Comparison of ENCODE assay signal across 1 cellular context in the genomic region with DNA sequence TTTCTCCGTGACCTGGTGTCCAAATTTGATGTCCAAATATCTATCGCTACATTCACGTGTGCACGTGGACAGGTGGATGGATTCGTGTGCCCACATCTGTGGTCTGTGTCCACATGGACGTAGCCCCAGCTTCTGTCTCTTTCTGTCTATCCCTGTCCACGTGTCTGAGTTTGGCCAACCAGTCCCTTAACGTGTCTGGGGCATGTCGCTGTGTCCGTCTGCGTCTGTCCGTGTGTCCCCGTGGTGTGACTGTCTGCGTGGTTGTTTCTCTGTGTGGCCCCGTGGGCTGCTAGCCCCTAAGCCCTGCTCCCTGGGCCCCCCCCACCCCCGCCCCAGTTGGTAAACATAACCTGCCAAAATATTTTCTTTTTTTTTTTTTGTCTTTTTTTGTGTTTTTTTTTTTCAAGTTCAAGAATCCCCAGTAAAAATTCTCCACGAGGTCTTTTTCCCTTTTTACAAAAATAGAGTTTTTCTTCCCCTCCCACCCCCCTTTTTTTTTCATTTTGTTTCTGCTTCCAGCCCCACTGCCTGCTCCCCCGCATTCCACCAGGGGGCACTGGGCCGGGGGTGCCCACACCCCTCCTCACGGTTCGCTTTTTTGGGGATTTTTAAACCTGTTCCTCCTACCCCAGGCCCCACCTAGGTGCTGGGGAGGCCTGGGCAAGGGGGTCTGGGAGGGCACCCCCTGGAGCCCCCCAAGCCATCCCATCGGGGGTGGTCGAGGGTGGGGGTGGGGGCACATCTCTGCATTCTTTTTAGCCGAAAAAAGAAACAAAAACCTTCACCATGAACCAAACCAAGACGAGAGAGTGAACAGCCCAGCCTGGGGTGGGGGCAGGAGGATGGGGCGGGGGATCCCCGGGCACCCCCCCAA.
TF ChIP-seq lines count a peak whose summit lies in the region.

No MANE protein-coding gene starts in this region.

TF ChIP-seq in K562, 482 proteins besides CTCF, POLR2A, EP300 and RAD21:
- TF ChIP-seq EGR1 (conservative IDR thresholded peaks at IDR 0.05): 0 out of 2 replicates have a peak, but pooled peaks have one; percentile 8
- TF ChIP-seq, protein P1, sequence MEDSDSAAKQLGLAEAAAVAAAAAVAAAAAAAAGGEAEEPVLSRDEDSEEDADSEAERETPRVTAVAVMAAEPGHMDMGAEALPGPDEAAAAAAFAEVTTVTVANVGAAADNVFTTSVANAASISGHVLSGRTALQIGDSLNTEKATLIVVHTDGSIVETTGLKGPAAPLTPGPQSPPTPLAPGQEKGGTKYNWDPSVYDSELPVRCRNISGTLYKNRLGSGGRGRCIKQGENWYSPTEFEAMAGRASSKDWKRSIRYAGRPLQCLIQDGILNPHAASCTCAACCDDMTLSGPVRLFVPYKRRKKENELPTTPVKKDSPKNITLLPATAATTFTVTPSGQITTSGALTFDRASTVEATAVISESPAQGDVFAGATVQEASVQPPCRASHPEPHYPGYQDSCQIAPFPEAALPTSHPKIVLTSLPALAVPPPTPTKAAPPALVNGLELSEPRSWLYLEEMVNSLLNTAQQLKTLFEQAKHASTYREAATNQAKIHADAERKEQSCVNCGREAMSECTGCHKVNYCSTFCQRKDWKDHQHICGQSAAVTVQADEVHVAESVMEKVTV (CRISPR knock-in tag; IDR thresholded peaks at IDR 0.05): no peak
- TF ChIP-seq TEAD4 (IDR thresholded peaks at IDR 0.05; ENCODE audit: low read length): peak; percentile 57; the same call in 1 of the 2 replicates
- TF ChIP-seq TEAD4 (CRISPR knock-in tag; IDR thresholded peaks at IDR 0.05; ENCODE audit: borderline replicate concordance): no peak
- TF ChIP-seq MAZ (CRISPR knock-in tag; conservative IDR thresholded peaks at IDR 0.05 in 1 of 2, IDR thresholded peaks at IDR 0.05 in 1 of 2): peak in 1 of 2 experiments; percentile 57; a peak in 2 of 4 replicates
- 0 out of 4 replicates have a peak, but pooled peaks of 1 of the 2 experiments have one; percentile 34 for TF ChIP-seq TEAD1 (CRISPR knock-in tag; IDR thresholded peaks at IDR 0.05)
- TF ChIP-seq, protein P2, sequence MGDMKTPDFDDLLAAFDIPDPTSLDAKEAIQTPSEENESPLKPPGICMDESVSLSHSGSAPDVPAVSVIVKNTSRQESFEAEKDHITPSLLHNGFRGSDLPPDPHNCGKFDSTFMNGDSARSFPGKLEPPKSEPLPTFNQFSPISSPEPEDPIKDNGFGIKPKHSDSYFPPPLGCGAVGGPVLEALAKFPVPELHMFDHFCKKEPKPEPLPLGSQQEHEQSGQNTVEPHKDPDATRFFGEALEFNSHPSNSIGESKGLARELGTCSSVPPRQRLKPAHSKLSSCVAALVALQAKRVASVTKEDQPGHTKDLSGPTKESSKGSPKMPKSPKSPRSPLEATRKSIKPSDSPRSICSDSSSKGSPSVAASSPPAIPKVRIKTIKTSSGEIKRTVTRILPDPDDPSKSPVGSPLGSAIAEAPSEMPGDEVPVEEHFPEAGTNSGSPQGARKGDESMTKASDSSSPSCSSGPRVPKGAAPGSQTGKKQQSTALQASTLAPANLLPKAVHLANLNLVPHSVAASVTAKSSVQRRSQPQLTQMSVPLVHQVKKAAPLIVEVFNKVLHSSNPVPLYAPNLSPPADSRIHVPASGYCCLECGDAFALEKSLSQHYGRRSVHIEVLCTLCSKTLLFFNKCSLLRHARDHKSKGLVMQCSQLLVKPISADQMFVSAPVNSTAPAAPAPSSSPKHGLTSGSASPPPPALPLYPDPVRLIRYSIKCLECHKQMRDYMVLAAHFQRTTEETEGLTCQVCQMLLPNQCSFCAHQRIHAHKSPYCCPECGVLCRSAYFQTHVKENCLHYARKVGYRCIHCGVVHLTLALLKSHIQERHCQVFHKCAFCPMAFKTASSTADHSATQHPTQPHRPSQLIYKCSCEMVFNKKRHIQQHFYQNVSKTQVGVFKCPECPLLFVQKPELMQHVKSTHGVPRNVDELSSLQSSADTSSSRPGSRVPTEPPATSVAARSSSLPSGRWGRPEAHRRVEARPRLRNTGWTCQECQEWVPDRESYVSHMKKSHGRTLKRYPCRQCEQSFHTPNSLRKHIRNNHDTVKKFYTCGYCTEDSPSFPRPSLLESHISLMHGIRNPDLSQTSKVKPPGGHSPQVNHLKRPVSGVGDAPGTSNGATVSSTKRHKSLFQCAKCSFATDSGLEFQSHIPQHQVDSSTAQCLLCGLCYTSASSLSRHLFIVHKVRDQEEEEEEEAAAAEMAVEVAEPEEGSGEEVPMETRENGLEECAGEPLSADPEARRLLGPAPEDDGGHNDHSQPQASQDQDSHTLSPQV (IDR thresholded peaks at IDR 0.05): no peak
- TF ChIP-seq MCM7 (IDR thresholded peaks at IDR 0.05): no peak
- TF ChIP-seq ZNF384 (IDR thresholded peaks at IDR 0.05; ENCODE audit: low read depth, low read length): peak; percentile 62
- TF ChIP-seq ZNF121 (CRISPR knock-in tag; conservative IDR thresholded peaks at IDR 0.05): no peak
- no peak for TF ChIP-seq CHD1 (IDR thresholded peaks at IDR 0.05; ENCODE audit: low read length)
- TF ChIP-seq, protein P3, sequence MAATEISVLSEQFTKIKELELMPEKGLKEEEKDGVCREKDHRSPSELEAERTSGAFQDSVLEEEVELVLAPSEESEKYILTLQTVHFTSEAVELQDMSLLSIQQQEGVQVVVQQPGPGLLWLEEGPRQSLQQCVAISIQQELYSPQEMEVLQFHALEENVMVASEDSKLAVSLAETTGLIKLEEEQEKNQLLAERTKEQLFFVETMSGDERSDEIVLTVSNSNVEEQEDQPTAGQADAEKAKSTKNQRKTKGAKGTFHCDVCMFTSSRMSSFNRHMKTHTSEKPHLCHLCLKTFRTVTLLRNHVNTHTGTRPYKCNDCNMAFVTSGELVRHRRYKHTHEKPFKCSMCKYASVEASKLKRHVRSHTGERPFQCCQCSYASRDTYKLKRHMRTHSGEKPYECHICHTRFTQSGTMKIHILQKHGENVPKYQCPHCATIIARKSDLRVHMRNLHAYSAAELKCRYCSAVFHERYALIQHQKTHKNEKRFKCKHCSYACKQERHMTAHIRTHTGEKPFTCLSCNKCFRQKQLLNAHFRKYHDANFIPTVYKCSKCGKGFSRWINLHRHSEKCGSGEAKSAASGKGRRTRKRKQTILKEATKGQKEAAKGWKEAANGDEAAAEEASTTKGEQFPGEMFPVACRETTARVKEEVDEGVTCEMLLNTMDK (IDR thresholded peaks at IDR 0.05; ENCODE audit: borderline replicate concordance, insufficient read depth, low read depth, low read length, poor library complexity, severe bottlenecking): peak; percentile 76
- TF ChIP-seq, protein P4, sequence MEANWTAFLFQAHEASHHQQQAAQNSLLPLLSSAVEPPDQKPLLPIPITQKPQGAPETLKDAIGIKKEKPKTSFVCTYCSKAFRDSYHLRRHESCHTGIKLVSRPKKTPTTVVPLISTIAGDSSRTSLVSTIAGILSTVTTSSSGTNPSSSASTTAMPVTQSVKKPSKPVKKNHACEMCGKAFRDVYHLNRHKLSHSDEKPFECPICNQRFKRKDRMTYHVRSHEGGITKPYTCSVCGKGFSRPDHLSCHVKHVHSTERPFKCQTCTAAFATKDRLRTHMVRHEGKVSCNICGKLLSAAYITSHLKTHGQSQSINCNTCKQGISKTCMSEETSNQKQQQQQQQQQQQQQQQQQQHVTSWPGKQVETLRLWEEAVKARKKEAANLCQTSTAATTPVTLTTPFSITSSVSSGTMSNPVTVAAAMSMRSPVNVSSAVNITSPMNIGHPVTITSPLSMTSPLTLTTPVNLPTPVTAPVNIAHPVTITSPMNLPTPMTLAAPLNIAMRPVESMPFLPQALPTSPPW (CRISPR knock-in tag; IDR thresholded peaks at IDR 0.05): peak; percentile 76
- TF ChIP-seq HCFC1 (IDR thresholded peaks at IDR 0.05; ENCODE audit: low read depth, low read length): no peak
- TF ChIP-seq HDGF (IDR thresholded peaks at IDR 0.05): no peak
- peak; percentile 77; the same call in 1 of the 2 replicates for TF ChIP-seq ZBTB7A (IDR thresholded peaks at IDR 0.05; ENCODE audit: borderline replicate concordance, control insufficient read depth, low read depth, low read length)
- no peak for TF ChIP-seq MCM2 (IDR thresholded peaks at IDR 0.05; ENCODE audit: low read depth)
